ENCODE assay signal across 9 cellular contexts in the genomic region with DNA sequence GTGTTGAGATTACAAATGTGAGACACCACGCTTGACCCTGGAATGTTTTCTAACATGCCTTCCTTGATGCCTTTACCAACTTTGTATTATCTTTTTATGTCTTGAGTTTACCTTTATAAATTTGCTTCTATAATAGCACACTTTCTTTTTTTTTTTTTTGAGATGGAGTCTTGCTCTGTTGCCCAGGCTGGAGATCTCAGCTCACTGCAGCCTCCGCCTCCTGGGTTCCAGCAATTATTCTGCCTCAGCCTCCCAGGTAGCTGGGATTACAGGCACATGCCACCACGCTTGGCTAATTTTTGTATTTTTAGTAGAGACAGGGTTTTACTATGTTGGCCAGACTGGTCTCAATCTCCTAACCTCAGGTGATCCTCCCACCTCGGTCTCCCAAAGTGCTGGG. TPM values are rescaled to one million over a fixed set of nuclear protein-coding genes. Genes with fewer than 3 reads are reported as not detected.
DNase-seq lines count a peak whose midpoint lies in the region; ATAC-seq, FAIRE-seq and TF ChIP-seq lines count a peak whose summit lies in the region.
"Not testable (repeated sequence)": the region's sequence is repeated elsewhere in the genome, so short reads cannot be mapped to it uniquely, and the experiment has no call there.
"Had no signal": no experiment of that assay in that cellular context is flagged by ENCODE, and none has a peak within 500 bp of the region (broad histone marks: within the 10 kb centered on the region; RNA-seq: fewer than 3 reads in every experiment).

No MANE protein-coding gene starts in this region.

- not testable (repeated sequence) for H3K9me3 ChIP-seq in HEK293 (ENCODE audit: control insufficient read depth, insufficient read depth, low read depth, low read length); K562 (replicated peaks; ENCODE audit: control insufficient read depth, insufficient read depth, low read depth, low read length); kidney (ENCODE audit: control insufficient read depth in 1 of 2, low read length in 2 of 2)

- TF ChIP-seq EP300 in K562 (IDR thresholded peaks at IDR 0.05; ENCODE audit: low read length): not testable (repeated sequence)

- 74% methylated on average over 4 of the region's 4 CpGs for WGBS in K562 (ENCODE audit: insufficient coverage, low coverage, missing lambda C conversion rate)

- not testable (repeated sequence) for H3K4me2 ChIP-seq in K562 (ENCODE audit: insufficient read depth, low read length)

- H3K4me3 ChIP-seq in HEK293 (ENCODE audit: low read depth, low read length); K562; kidney (ENCODE audit: low read length in 2 of 2): not testable (repeated sequence)

- TF ChIP-seq POLR2A in K562 (conservative IDR thresholded peaks at IDR 0.05): not testable (repeated sequence)

- FAIRE-seq in K562 (lab: Jason Lieb, UNC); kidney (lab: Jason Lieb, UNC): not testable (repeated sequence)

- H3K4me3 Mint-ChIP-seq in stimulated activated memory B cell treated with anti-CD40 and anti-IgM and Interleukin-4, amounts not matched to agents 10 μg/mL and 1 μg/mL and 100 μg/mL, for 72 hours: not testable (repeated sequence)

- H3K9ac ChIP-seq in K562 (ENCODE audit: insufficient read depth in 1 of 2, low read depth in 2 of 2, low read length in 2 of 2); kidney (ENCODE audit: low read length in 2 of 2): not testable (repeated sequence)

- POLR2A ChIA-PET in HEK293 (lab: Yijun Ruan, JAX): not testable (repeated sequence)
- POLR2A ChIA-PET in K562 (lab: Yijun Ruan, JAX): interaction anchor here (1.0 to 1.3 kb wide), 2 partner anchors 16 to 42 kb away, joined by 3 read pairs; partner anchors contain the start of gene C1orf54

- in situ Hi-C loops in K562 (cut with MboI): not testable (repeated sequence)

- H3K9me3 Mint-ChIP-seq in stimulated activated memory B cell treated with anti-CD40 and anti-IgM and Interleukin-4, amounts not matched to agents 10 μg/mL and 1 μg/mL and 100 μg/mL, for 72 hours: not testable (repeated sequence)

- peak overlapping the region; percentile 14 for H3K27ac Mint-ChIP-seq in stimulated activated memory B cell treated with anti-CD40 and anti-IgM and Interleukin-4, amounts not matched to agents 10 μg/mL and 1 μg/mL and 100 μg/mL, for 72 hours

- H2AFZ ChIP-seq in K562 (ENCODE audit: low read depth, low read length): not testable (repeated sequence)

- not testable (repeated sequence) for H3K36me3 ChIP-seq in HEK293 (ENCODE audit: control insufficient read depth in 2 of 2, insufficient read depth in 1 of 2, low read length in 2 of 2); K562 (ENCODE audit: control insufficient read depth, insufficient read depth, low read length); kidney (ENCODE audit: control insufficient read depth in 1 of 2, insufficient read depth in 2 of 2, low read length in 2 of 2)

- not testable (repeated sequence) for H3K27ac ChIP-seq in HEK293 (ENCODE audit: extremely low read depth, low read depth, low read length); K562 (ENCODE audit: extremely low read depth, low read depth, low read length); kidney (ENCODE audit: low read depth in 2 of 2, low read length in 2 of 2)

- CTCF ChIA-PET in HEK293 (lab: Yijun Ruan, JAX); K562 (lab: Yijun Ruan, JAX; ENCODE audit: low intra/inter-chr PET ratio): not testable (repeated sequence)

- not testable (repeated sequence) for H3K79me2 ChIP-seq in K562 (ENCODE audit: control insufficient read depth, insufficient read depth, low read length)

- DNase-seq in activated effector memory CD4-positive, alpha-beta T cell treated with anti-CD3 and anti-CD28 coated beads, Interleukin-2, amount 50 U/mL, for 16 hours: peak; percentile 3
- not testable (repeated sequence) for DNase-seq in K562 (ENCODE audit: extremely low read depth in 1 of 4, low spot score in 3 of 4)
- DNase-seq in kidney: peak; percentile 8

- H4K20me1 ChIP-seq in K562 (replicated peaks; ENCODE audit: control insufficient read depth, insufficient read depth, low read length): not testable (repeated sequence)

- not testable (repeated sequence) for BruUV-seq in K562 (replicated peaks; lab: Mats Ljungman, UMichigan)

- not testable (repeated sequence) for H3K27me3 ChIP-seq in K562 (ENCODE audit: control insufficient read depth in 2 of 2, insufficient read depth in 2 of 2, low read length in 2 of 2)

- H3K36me3 Mint-ChIP-seq in stimulated activated memory B cell treated with anti-CD40 and anti-IgM and Interleukin-4, amounts not matched to agents 10 μg/mL and 1 μg/mL and 100 μg/mL, for 72 hours: not testable (repeated sequence)

- H3K4me1 Mint-ChIP-seq in stimulated activated memory B cell treated with anti-CD40 and anti-IgM and Interleukin-4, amounts not matched to agents 10 μg/mL and 1 μg/mL and 100 μg/mL, for 72 hours: not testable (repeated sequence)

- not testable (repeated sequence) for H3K9me1 ChIP-seq in K562 (ENCODE audit: control insufficient read depth, insufficient read depth, low read length)

- not testable (repeated sequence) for ATAC-seq in K562; stimulated activated memory B cell treated with anti-CD40 and anti-IgM and Interleukin-4, amounts not matched to agents 10 μg/mL and 1 μg/mL and 100 μg/mL, for 72 hours

- not testable (repeated sequence) for H3K27me3 Mint-ChIP-seq in stimulated activated memory B cell treated with anti-CD40 and anti-IgM and Interleukin-4, amounts not matched to agents 10 μg/mL and 1 μg/mL and 100 μg/mL, for 72 hours

- not testable (repeated sequence) for H3K4me1 ChIP-seq in HEK293 (ENCODE audit: control insufficient read depth, insufficient read depth, low read length); K562 (replicated peaks in 1 of 2; ENCODE audit: control insufficient read depth in 2 of 2, insufficient read depth in 2 of 2, low read length in 2 of 2); kidney (ENCODE audit: control insufficient read depth in 1 of 2, insufficient read depth in 1 of 2, low read depth in 1 of 2, low read length in 2 of 2)

- not testable (repeated sequence) for TF ChIP-seq RAD21 in K562 (CRISPR knock-in tag; conservative IDR thresholded peaks at IDR 0.05 in 1 of 2, IDR thresholded peaks at IDR 0.05 in 1 of 2)

- TF ChIP-seq CTCF in HEK293 (tag by site-specific recombination; IDR thresholded peaks at IDR 0.05); K562 (IDR thresholded peaks at IDR 0.05 in 2 of 3, conservative IDR thresholded peaks at IDR 0.05 in 1 of 3; ENCODE audit: insufficient read depth in 2 of 3, low read depth in 1 of 3, low read length in 3 of 3); kidney (IDR thresholded peaks at IDR 0.05; ENCODE audit: borderline replicate concordance, extremely low read depth, insufficient read depth): not testable (repeated sequence)

- intact Hi-C loops in K562 (cut with micrococcal nuclease); kidney (cut with DNase I): not testable (repeated sequence)

RNA-seq across cellular contexts. Expression of gene PRPF3, which starts 6.6 kb away (rescaled TPM):
- total RNA-seq in K562 (2011; cell fraction: chromatin; rRNA removed; ENCODE audit: low replicate concordance): 124 and 171 TPM in 2 replicates
- 54.7 and 55.1 TPM in 2 replicates for total RNA-seq in K562 (2011; cell fraction: nucleolus; rRNA removed)
- total RNA-seq in K562 (2011; cell fraction: nucleoplasm; rRNA removed): 103 and 135 TPM in 2 replicates
- total RNA-seq in K562 (2014; rRNA removed) (50.5 and 57.9 TPM in 2 replicates), K562 (2014; rRNA removed; fragmentation: Illumina TruSeq; extraction: Trizol) (73.4 and 81.5 TPM in 2 replicates), K562 (2015; rRNA removed; fragmentation: Illumina TruSeq; extraction: Trizol) (80.0 and 84.4 TPM in 2 replicates), K562 (2021) (48.1 and 51.1 TPM in 2 replicates), kidney (62.3 TPM)
- polyA plus RNA-seq in K562 (2011; rRNA removed) (38.1 and 41.7 TPM in 2 replicates), K562 (2014; fragmentation: Illumina TruSeq; extraction: Trizol) (62.0 and 67.2 TPM in 2 replicates), K562 (2014; fragmentation: Nextera tagmentation; extraction: Ambion mirVana) (10 to 100 TPM; 26.4 to 70.9 TPM), K562 (2014; rRNA removed) (53.6 and 54.1 TPM in 2 replicates), kidney (ENCODE audit: insufficient read depth, low read depth, low replicate concordance) (24.0 TPM)
- 15.6 and 20.7 TPM in 2 replicates for polyA plus RNA-seq in K562 (2011; cell fraction: cytosol; rRNA removed)
- 63.2 and 70.6 TPM in 2 replicates for polyA plus RNA-seq in K562 (2011; cell fraction: nucleus; rRNA removed)
- 41.5 and 45.4 TPM in 2 replicates for polyA plus RNA-seq in K562 (2012)
- polyA minus RNA-seq in K562 (2011; rRNA and poly(A)+ RNA removed): 70.3 TPM in 2 replicates
- 17.8 and 22.5 TPM in 2 replicates for polyA minus RNA-seq in K562 (2011; cell fraction: cytosol; rRNA and poly(A)+ RNA removed)
- 32.4 and 51.1 TPM in 2 replicates for polyA minus RNA-seq in K562 (2011; cell fraction: nucleus; rRNA and poly(A)+ RNA removed)

RNA-seq across cellular contexts. Expression of gene MRPS21, which starts 21.0 kb away (rescaled TPM):
- total RNA-seq in K562 (2011; cell fraction: chromatin; rRNA removed; ENCODE audit: low replicate concordance): 67.0 and 94.2 TPM in 2 replicates
- total RNA-seq in K562 (2011; cell fraction: nucleolus; rRNA removed): 81.9 and 86.1 TPM in 2 replicates
- total RNA-seq in K562 (2011; cell fraction: nucleoplasm; rRNA removed): 80.3 and 84.8 TPM in 2 replicates
- total RNA-seq in K562 (2014; rRNA removed) (139 and 144 TPM in 2 replicates), K562 (2014; rRNA removed; fragmentation: Illumina TruSeq; extraction: Trizol) (163 and 164 TPM in 2 replicates), K562 (2015; rRNA removed; fragmentation: Illumina TruSeq; extraction: Trizol) (123 and 132 TPM in 2 replicates), K562 (2021) (131 and 133 TPM in 2 replicates), kidney (71.7 TPM)
- polyA plus RNA-seq in K562 (2011; rRNA removed) (151 and 182 TPM in 2 replicates), K562 (2014; fragmentation: Illumina TruSeq; extraction: Trizol) (115 and 119 TPM in 2 replicates), K562 (2014; fragmentation: Nextera tagmentation; extraction: Ambion mirVana) (100 to 1,000 TPM; 374 to 407 TPM), K562 (2014; rRNA removed) (149 and 173 TPM in 2 replicates), kidney (ENCODE audit: insufficient read depth, low read depth, low replicate concordance) (134 TPM)
- polyA plus RNA-seq in K562 (2011; cell fraction: cytosol; rRNA removed): 57.7 and 87.2 TPM in 2 replicates
- polyA plus RNA-seq in K562 (2011; cell fraction: nucleus; rRNA removed): 213 and 215 TPM in 2 replicates
- 74.4 and 116 TPM in 2 replicates for polyA plus RNA-seq in K562 (2012)
- 42.5 and 52.5 TPM in 2 replicates for polyA minus RNA-seq in K562 (2011; rRNA and poly(A)+ RNA removed)
- 20.5 and 26.2 TPM in 2 replicates for polyA minus RNA-seq in K562 (2011; cell fraction: cytosol; rRNA and poly(A)+ RNA removed)
- polyA minus RNA-seq in K562 (2011; cell fraction: nucleus; rRNA and poly(A)+ RNA removed): 21.0 and 32.3 TPM in 2 replicates

RNA-seq across cellular contexts. Expression of gene CIART, which starts 32.3 kb away (rescaled TPM):
- total RNA-seq in K562 (2011; cell fraction: chromatin; rRNA removed; ENCODE audit: low replicate concordance): 0.67 and 1.3 TPM in 2 replicates
- 0.67 TPM in 1 of 2 replicates, not detected in the other for total RNA-seq in K562 (2011; cell fraction: nucleolus; rRNA removed)
- total RNA-seq in K562 (2011; cell fraction: nucleoplasm; rRNA removed): 0.29 and 1.5 TPM in 2 replicates
- total RNA-seq in K562 (2014; rRNA removed) (0.41 TPM in 1 of 2 replicates, not detected in the other), K562 (2014; rRNA removed; fragmentation: Illumina TruSeq; extraction: Trizol) (0.15 TPM in 1 of 2 replicates, not detected in the other), K562 (2015; rRNA removed; fragmentation: Illumina TruSeq; extraction: Trizol) (0.22 TPM in 1 of 2 replicates, not detected in the other), K562 (2021) (0.35 TPM in 1 of 2 replicates, not detected in the other), kidney (8.8 TPM)
- polyA plus RNA-seq in K562 (2011; rRNA removed) (0.30 TPM in 1 of 2 replicates, not detected in the other), K562 (2014; fragmentation: Illumina TruSeq; extraction: Trizol) (0.19 and 0.35 TPM in 2 replicates), K562 (2014; fragmentation: Nextera tagmentation; extraction: Ambion mirVana) (under 1 TPM; 0.07 to 0.21 TPM), K562 (2014; rRNA removed) (0.19 and 1.1 TPM in 2 replicates), kidney (ENCODE audit: insufficient read depth, low read depth, low replicate concordance) (9.1 TPM)
- 0.12 and 0.19 TPM in 2 replicates for polyA plus RNA-seq in K562 (2011; cell fraction: cytosol; rRNA removed)
- 1.1 and 1.3 TPM in 2 replicates for polyA plus RNA-seq in K562 (2011; cell fraction: nucleus; rRNA removed)
- polyA plus RNA-seq in K562 (2012): 0.10 and 0.44 TPM in 2 replicates
- not detected in 2 replicates for polyA minus RNA-seq in K562 (2011; rRNA and poly(A)+ RNA removed)
- not detected in 2 replicates for polyA minus RNA-seq in K562 (2011; cell fraction: cytosol; rRNA and poly(A)+ RNA removed)
- not detected in 2 replicates for polyA minus RNA-seq in K562 (2011; cell fraction: nucleus; rRNA and poly(A)+ RNA removed)
- total RNA-seq: B cell, Daoy had no signal
- polyA plus RNA-seq: CD14-positive monocyte had no signal

RNA-seq across cellular contexts. Expression of gene C1orf54, which starts 42.1 kb away (rescaled TPM):
- total RNA-seq in K562 (2011; cell fraction: chromatin; rRNA removed; ENCODE audit: low replicate concordance): 0.81 and 0.97 TPM in 2 replicates
- total RNA-seq in K562 (2011; cell fraction: nucleolus; rRNA removed): 0.50 TPM in 1 of 2 replicates, not detected in the other
- 0.29 TPM in 1 of 2 replicates, not detected in the other for total RNA-seq in K562 (2011; cell fraction: nucleoplasm; rRNA removed)
- not detected in 2 replicates for total RNA-seq in K562 (2014; rRNA removed)
- 0.65 and 1.1 TPM in 2 replicates for total RNA-seq in K562 (2014; rRNA removed; fragmentation: Illumina TruSeq; extraction: Trizol)
- total RNA-seq in K562 (2015; rRNA removed; fragmentation: Illumina TruSeq; extraction: Trizol): 1.1 and 2.2 TPM in 2 replicates
- 0.20 and 1.00 TPM in 2 replicates for total RNA-seq in K562 (2021)
- 1.2 and 3.4 TPM in 2 replicates for polyA plus RNA-seq in K562 (2011; rRNA removed)
- 0.48 and 2.8 TPM in 2 replicates for polyA plus RNA-seq in K562 (2011; cell fraction: cytosol; rRNA removed)
- polyA plus RNA-seq in K562 (2011; cell fraction: nucleus; rRNA removed): 0.47 and 1.8 TPM in 2 replicates
- 2.7 and 2.8 TPM in 2 replicates for polyA plus RNA-seq in K562 (2012)
- polyA plus RNA-seq in K562 (2014; fragmentation: Illumina TruSeq; extraction: Trizol): 1.0 and 1.2 TPM in 2 replicates
- 1 to 10 TPM; 2.0 to 2.5 TPM for polyA plus RNA-seq in K562 (2014; fragmentation: Nextera tagmentation; extraction: Ambion mirVana)
- polyA plus RNA-seq in K562 (2014; rRNA removed): 0.33 and 1.1 TPM in 2 replicates
- polyA minus RNA-seq in K562 (2011; rRNA and poly(A)+ RNA removed): 0.30 TPM in 1 of 2 replicates, not detected in the other
- polyA minus RNA-seq in K562 (2011; cell fraction: cytosol; rRNA and poly(A)+ RNA removed): 1.0 TPM in 1 of 2 replicates, not detected in the other
- 0.67 TPM in 1 of 2 replicates, not detected in the other for polyA minus RNA-seq in K562 (2011; cell fraction: nucleus; rRNA and poly(A)+ RNA removed)
- 17.1 TPM for total RNA-seq in kidney
- polyA plus RNA-seq in kidney (ENCODE audit: insufficient read depth, low read depth, low replicate concordance): 67.2 TPM
- total RNA-seq: A172 had no signal

RNA-seq across cellular contexts. Expression of gene APH1A, which starts 45.9 kb away (rescaled TPM):
- total RNA-seq in K562 (2011; cell fraction: chromatin; rRNA removed; ENCODE audit: low replicate concordance): 115 and 218 TPM in 2 replicates
- 215 and 226 TPM in 2 replicates for total RNA-seq in K562 (2011; cell fraction: nucleolus; rRNA removed)
- 182 and 231 TPM in 2 replicates for total RNA-seq in K562 (2011; cell fraction: nucleoplasm; rRNA removed)
- 48.8 and 59.0 TPM in 2 replicates for total RNA-seq in K562 (2014; rRNA removed)
- total RNA-seq in K562 (2014; rRNA removed; fragmentation: Illumina TruSeq; extraction: Trizol): 70.6 and 74.0 TPM in 2 replicates
- total RNA-seq in K562 (2015; rRNA removed; fragmentation: Illumina TruSeq; extraction: Trizol): 77.0 and 79.1 TPM in 2 replicates
- 97.3 and 98.6 TPM in 2 replicates for total RNA-seq in K562 (2021)
- 111 and 123 TPM in 2 replicates for polyA plus RNA-seq in K562 (2011; rRNA removed)
- 167 and 205 TPM in 2 replicates for polyA plus RNA-seq in K562 (2011; cell fraction: cytosol; rRNA removed)
- polyA plus RNA-seq in K562 (2011; cell fraction: nucleus; rRNA removed): 121 and 152 TPM in 2 replicates
- 80.8 and 88.2 TPM in 2 replicates for polyA plus RNA-seq in K562 (2012)
- 84.5 and 93.5 TPM in 2 replicates for polyA plus RNA-seq in K562 (2014; fragmentation: Illumina TruSeq; extraction: Trizol)
- 1 to 10 TPM; 5.6 to 6.0 TPM for polyA plus RNA-seq in K562 (2014; fragmentation: Nextera tagmentation; extraction: Ambion mirVana)
- polyA plus RNA-seq in K562 (2014; rRNA removed): 86.8 and 89.4 TPM in 2 replicates
- polyA minus RNA-seq in K562 (2011; rRNA and poly(A)+ RNA removed): 96.8 and 108 TPM in 2 replicates
- polyA minus RNA-seq in K562 (2011; cell fraction: cytosol; rRNA and poly(A)+ RNA removed): 39.9 and 46.7 TPM in 2 replicates
- polyA minus RNA-seq in K562 (2011; cell fraction: nucleus; rRNA and poly(A)+ RNA removed): 49.7 and 72.8 TPM in 2 replicates
- total RNA-seq in kidney: 147 TPM
- polyA plus RNA-seq in kidney (ENCODE audit: insufficient read depth, low read depth, low replicate concordance): 116 TPM
